Comparison of ENCODE assay signal across 1 cellular context in genomic region chr2:196437626-196438025, GRCh38.
TF ChIP-seq lines count a peak whose summit lies in the region.

No MANE protein-coding gene starts in this region.

TF ChIP-seq in K562, 482 proteins besides CTCF, POLR2A, EP300 and RAD21 (continued from another document):
- peak; percentile 72 for TF ChIP-seq MGA (IDR thresholded peaks at IDR 0.05)
- TF ChIP-seq, protein P1, sequence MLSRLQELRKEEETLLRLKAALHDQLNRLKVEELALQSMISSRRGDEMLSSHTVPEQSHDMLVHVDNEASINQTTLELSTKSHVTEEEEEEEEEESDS (CRISPR knock-in tag; IDR thresholded peaks at IDR 0.05): no peak
- TF ChIP-seq THAP12 (CRISPR knock-in tag; IDR thresholded peaks at IDR 0.05): no peak
- no peak for TF ChIP-seq CBX1 (IDR thresholded peaks at IDR 0.05; ENCODE audit: low read depth)
- no peak for TF ChIP-seq KLF6 (CRISPR knock-in tag; IDR thresholded peaks at IDR 0.05; ENCODE audit: borderline replicate concordance)
